8 cellular contexts compared by ENCODE assay signal in genomic region chr17:79778504-79779087, GRCh38. TPM values are rescaled to one million over a fixed set of nuclear protein-coding genes. Genes with fewer than 3 reads are reported as not detected.
DNase-seq lines count a peak whose midpoint lies in the region; ATAC-seq and TF ChIP-seq lines count a peak whose summit lies in the region.

No MANE protein-coding gene starts in this region.

- H3K4me1 Mint-ChIP-seq in T-cell: peaks cover 23 to 33% (median 26%) of the 10 kb centered on the region in 3 donors
- H3K4me1 Mint-ChIP-seq in glutamatergic neuron (ENCODE audit: low read depth, unreplicated experiment): peaks cover 32% of the 10 kb centered on the region
- peaks cover 25% of the 10 kb centered on the region for H3K4me1 Mint-ChIP-seq in stimulated activated memory B cell treated with anti-CD40 and anti-IgM and Interleukin-4, amounts not matched to agents 10 μg/mL and 1 μg/mL and 100 μg/mL, for 72 hours

- no peaks in the 10 kb centered on the region for H3K36me3 Mint-ChIP-seq in T-cell
- peaks cover 9% of the 10 kb centered on the region for H3K36me3 Mint-ChIP-seq in glutamatergic neuron (ENCODE audit: unreplicated experiment)
- no peaks in the 10 kb centered on the region for H3K36me3 Mint-ChIP-seq in stimulated activated memory B cell treated with anti-CD40 and anti-IgM and Interleukin-4, amounts not matched to agents 10 μg/mL and 1 μg/mL and 100 μg/mL, for 72 hours

- H3K4me3 ChIP-seq in GM06990 (replicated peaks; ENCODE audit: low read depth, low read length): peak overlapping the region; percentile 69

- H3K36me3 ChIP-seq in GM06990 (ENCODE audit: control insufficient read depth, insufficient read depth, low read length): no peaks in the 10 kb centered on the region

- no peak for TF ChIP-seq CTCF in GM06990 (IDR thresholded peaks at IDR 0.05; ENCODE audit: insufficient read depth, low read length, poor library complexity, severe bottlenecking)
- no peak for TF ChIP-seq CTCF in glutamatergic neuron (IDR thresholded peaks at IDR 0.05; ENCODE audit: partially characterized antibody, unreplicated experiment)

- peak overlapping the region; percentile 74 to 90 (median 80) for H3K4me3 Mint-ChIP-seq in T-cell
- peak overlapping the region; percentile 96 for H3K4me3 Mint-ChIP-seq in glutamatergic neuron (ENCODE audit: unreplicated experiment)
- peak overlapping the region; percentile 72 for H3K4me3 Mint-ChIP-seq in stimulated activated memory B cell treated with anti-CD40 and anti-IgM and Interleukin-4, amounts not matched to agents 10 μg/mL and 1 μg/mL and 100 μg/mL, for 72 hours

- no peaks in the 10 kb centered on the region for H3K9me3 Mint-ChIP-seq in T-cell
- H3K9me3 Mint-ChIP-seq in glutamatergic neuron (ENCODE audit: unreplicated experiment): peaks cover 16% of the 10 kb centered on the region
- no peaks in the 10 kb centered on the region for H3K9me3 Mint-ChIP-seq in stimulated activated memory B cell treated with anti-CD40 and anti-IgM and Interleukin-4, amounts not matched to agents 10 μg/mL and 1 μg/mL and 100 μg/mL, for 72 hours

- CTCF ChIA-PET in T-cell (lab: Charles Lee): no interaction called here

- H3K27me3 Mint-ChIP-seq in T-cell (peaks cover 46 to 83% of the 10 kb centered on the region in 2 donors), glutamatergic neuron (ENCODE audit: unreplicated experiment) (peaks cover 18% of the 10 kb centered on the region)
- H3K27me3 Mint-ChIP-seq in stimulated activated memory B cell treated with anti-CD40 and anti-IgM and Interleukin-4, amounts not matched to agents 10 μg/mL and 1 μg/mL and 100 μg/mL, for 72 hours: peaks cover 90% of the 10 kb centered on the region

- peaks cover 1% of the 10 kb centered on the region for H3K27me3 ChIP-seq in GM06990 (replicated peaks; ENCODE audit: control insufficient read depth, insufficient read depth, low read length)

- POLR2A ChIA-PET in T-cell (lab: Charles Lee): interaction anchor here in 1 of 2 donors (0.6 kb wide), 1 partner anchor 20 kb away, joined by 4 read pairs; no protein-coding TSS in a partner anchor

- DNase-seq in GM06990 (ENCODE audit: extremely low read depth, insufficient read length): no peak
- no peak for DNase-seq in T-cell
- DNase-seq in glutamatergic neuron: peak; percentile 60
- DNase-seq in activated effector memory CD4-positive, alpha-beta T cell treated with Interleukin-2 at 50 U/mL for 16 hours: no peak

- ATAC-seq in HG03280 (IDR thresholded peaks at IDR 0.05; ENCODE audit: unreplicated experiment) (peak; percentile 16), T-cell (replicated peaks in 1 of 4) (peak; percentile 2 to 17 (median 6)), HG02938 (IDR thresholded peaks at IDR 0.05; ENCODE audit: unreplicated experiment) (no peak), GM21360 (IDR thresholded peaks at IDR 0.05; ENCODE audit: unreplicated experiment) (no peak)
- peak; percentile 41 for ATAC-seq in stimulated activated memory B cell treated with anti-CD40 and anti-IgM and Interleukin-4, amounts not matched to agents 10 μg/mL and 1 μg/mL and 100 μg/mL, for 72 hours

- no peak overlapping the region for H3K27ac Mint-ChIP-seq in T-cell
- H3K27ac Mint-ChIP-seq in glutamatergic neuron (ENCODE audit: unreplicated experiment): peak overlapping the region; percentile 91
- H3K27ac Mint-ChIP-seq in stimulated activated memory B cell treated with anti-CD40 and anti-IgM and Interleukin-4, amounts not matched to agents 10 μg/mL and 1 μg/mL and 100 μg/mL, for 72 hours: no peak overlapping the region

RNA-seq across cellular contexts. Expression of gene CBX2, which starts 0.6 kb away (rescaled TPM):
- total RNA-seq in T-cell (under 1 TPM; 0.43 to 0.79 (median 0.70) TPM), glutamatergic neuron (ENCODE audit: unreplicated experiment) (78.8 TPM)

RNA-seq across cellular contexts. Expression of gene CBX8, which starts 18.3 kb away (rescaled TPM):
- total RNA-seq in T-cell: 1 to 10 TPM; 1.9 to 5.1 (median 3.9) TPM
- total RNA-seq in glutamatergic neuron (ENCODE audit: unreplicated experiment): 13.8 TPM

RNA-seq across cellular contexts. Expression of gene ENPP7, which starts 47.9 kb away (rescaled TPM):
- total RNA-seq in T-cell: under 1 TPM in 1 of 5 donors, not detected in 4; 0.15 TPM
- not detected for total RNA-seq in glutamatergic neuron (ENCODE audit: unreplicated experiment)

Comparison
In these comparisons a context has a peak if more than half of its experiments do, and no peak if none do; other contexts are left out.
1. ATAC-seq: peak in HG03280 (single experiment), T-cell (4 of 4) and stimulated activated memory B cell treated with anti-CD40 and anti-IgM and Interleukin-4, amounts not matched to agents 10 μg/mL and 1 μg/mL and 100 μg/mL, for 72 hours (single experiment); none in HG02938 (single experiment) and GM21360 (single experiment).
2. RNA of gene CBX2, which starts 0.6 kb away (total RNA-seq): 78.8 TPM in glutamatergic neuron (single experiment); 0.43 to 0.79 TPM in T-cell; every median in the first group is over 10 times any median in the second.
3. Peak in every context shown above with its lines, with median percentiles within 50 percentile points of each other: H3K4me3 Mint-ChIP-seq.